Comparison of ENCODE assay signal across 26 cellular contexts in genomic region chr9:72667181-72667580, GRCh38.
"Had no signal": no experiment of that assay in that cellular context is flagged by ENCODE, and none has a peak within 500 bp of the region (broad histone marks: within the 10 kb centered on the region; RNA-seq: fewer than 3 reads in every experiment).

No MANE protein-coding gene starts in this region.

- H3K4me1 Mint-ChIP-seq: activated CD4-positive, alpha-beta T cell treated with anti-CD3 and anti-CD28 coated beads, Interleukin-2, amount 10 ng/mL, durations not matched to agents 24 days and 14 days; activated naive CD4-positive, alpha-beta T cell treated with anti-CD3 and anti-CD28 coated beads, Interleukin-2, amount 50 U/mL, for 24 hours; activated naive CD8-positive, alpha-beta T cell treated with anti-CD3 and anti-CD28 coated beads, Interleukin-2, amount 10 ng/mL, durations not matched to agents 7 days and 5 days had no signal

- DNase-seq: activated CD4-positive, alpha-beta T cell treated with anti-CD3 and anti-CD28 coated beads, Interleukin-2, amount 10 ng/mL, durations not matched to agents 24 days and 14 days; activated CD4-positive, alpha-beta T cell treated with anti-CD3 and anti-CD28 coated beads, Interleukin-2, amount 50 U/mL, for 48 hours; activated CD8-positive, alpha-beta T cell treated with anti-CD3 and anti-CD28 coated beads, Interleukin-2, amount 10 ng/mL, durations not matched to agents 7 days and 5 days; activated gamma-delta T cell; activated naive CD4-positive, alpha-beta T cell treated with Interleukin-2 at 50 U/mL for 16 hours; activated naive CD8-positive, alpha-beta T cell treated with anti-CD3 and anti-CD28 coated beads, Interleukin-2, amount 10 ng/mL, durations not matched to agents 7 days and 5 days; activated T-cell treated with anti-CD3 and anti-CD28 coated beads, Interleukin-2, amount 50 U/mL, for 24 hours; amygdala; Kasumi-1; MG63; NCI-H1048; NCI-H1105 treated with DMSO at 0.1 percent for 48 hours; NCI-H1436; NCI-H1694; NCI-H1930; NCI-H345; NCI-H510A; NCI-H526; NK-92 treated with Interleukin-12 subunit alpha and Interleukin-12 subunit beta, amount 100 ng/mL, for 24 hours; PC-3; Right ventricle myocardium superior had no signal

- H3K4me3 ChIP-seq: ascending aorta, MG63 had no signal

- H3K36me3 Mint-ChIP-seq: activated naive CD4-positive, alpha-beta T cell treated with anti-CD3 and anti-CD28 coated beads, Interleukin-2, amount 50 U/mL, for 24 hours; activated naive CD8-positive, alpha-beta T cell treated with anti-CD3 and anti-CD28 coated beads, Interleukin-2, amount 10 ng/mL, durations not matched to agents 7 days and 5 days had no signal

- H3K9me3 Mint-ChIP-seq: activated CD4-positive, alpha-beta T cell treated with anti-CD3 and anti-CD28 coated beads, Interleukin-2, amount 10 ng/mL, durations not matched to agents 24 days and 14 days; activated naive CD4-positive, alpha-beta T cell treated with anti-CD3 and anti-CD28 coated beads, Interleukin-2, amount 50 U/mL, for 24 hours; activated naive CD8-positive, alpha-beta T cell treated with anti-CD3 and anti-CD28 coated beads, Interleukin-2, amount 10 ng/mL, durations not matched to agents 7 days and 5 days; activated T-cell treated with anti-CD3 and anti-CD28 coated beads, Interleukin-2, amount 50 U/mL, for 24 hours; activated T-helper 2 cell treated with anti-CD3 and anti-CD28 coated beads, Interferon-gamma antibody, Interleukin-2, Interleukin-4, amounts not matched to agents 10 μg/mL and 5 μg/mL and 100 μg/mL, durations not matched to agents 14 hours and 24 hours and 36 hours; T-helper 1 cell treated with Interleukin-12 subunit alpha and Interleukin-12 subunit beta and Interleukin-4 antibody, amounts not matched to agents 30 μg/mL and 1 μg/mL, for 36 hours; T-helper 2 cell treated with Interferon-gamma antibody and Interleukin-4, amounts not matched to agents 5 μg/mL and 100 μg/mL, for 36 hours had no signal

- ATAC-seq: activated CD8-positive, alpha-beta T cell treated with anti-CD3 and anti-CD28 coated beads, Interleukin-2, amount 10 ng/mL, durations not matched to agents 7 days and 5 days; PC-3 had no signal

- H3K27ac Mint-ChIP-seq: activated CD4-positive, alpha-beta T cell treated with anti-CD3 and anti-CD28 coated beads, Interleukin-2, amount 10 ng/mL, durations not matched to agents 24 days and 14 days; activated CD8-positive, alpha-beta T cell treated with anti-CD3 and anti-CD28 coated beads, Interleukin-2, amount 10 ng/mL, durations not matched to agents 7 days and 5 days; activated naive CD4-positive, alpha-beta T cell treated with anti-CD3 and anti-CD28 coated beads, Interleukin-2, amount 50 U/mL, for 24 hours; activated naive CD8-positive, alpha-beta T cell treated with anti-CD3 and anti-CD28 coated beads, Interleukin-2, amount 10 ng/mL, durations not matched to agents 7 days and 5 days; activated T-cell treated with anti-CD3 and anti-CD28 coated beads, Interleukin-2, amount 50 U/mL, for 24 hours; activated T-helper 2 cell treated with anti-CD3 and anti-CD28 coated beads, Interferon-gamma antibody, Interleukin-2, Interleukin-4, amounts not matched to agents 10 μg/mL and 5 μg/mL and 100 μg/mL, durations not matched to agents 14 hours and 24 hours and 36 hours; T-helper 1 cell treated with Interleukin-12 subunit alpha and Interleukin-12 subunit beta and Interleukin-4 antibody, amounts not matched to agents 30 μg/mL and 1 μg/mL, for 36 hours; T-helper 2 cell treated with Interferon-gamma antibody and Interleukin-4, amounts not matched to agents 5 μg/mL and 100 μg/mL, for 36 hours had no signal

- H3K4me3 Mint-ChIP-seq: activated CD4-positive, alpha-beta T cell treated with anti-CD3 and anti-CD28 coated beads, Interleukin-2, amount 10 ng/mL, durations not matched to agents 24 days and 14 days; activated CD8-positive, alpha-beta T cell treated with anti-CD3 and anti-CD28 coated beads, Interleukin-2, amount 10 ng/mL, durations not matched to agents 7 days and 5 days; activated naive CD4-positive, alpha-beta T cell treated with anti-CD3 and anti-CD28 coated beads, Interleukin-2, amount 50 U/mL, for 24 hours; activated naive CD8-positive, alpha-beta T cell treated with anti-CD3 and anti-CD28 coated beads, Interleukin-2, amount 10 ng/mL, durations not matched to agents 7 days and 5 days; activated T-cell treated with anti-CD3 and anti-CD28 coated beads, Interleukin-2, amount 50 U/mL, for 24 hours; T-helper 1 cell treated with Interleukin-12 subunit alpha and Interleukin-12 subunit beta and Interleukin-4 antibody, amounts not matched to agents 30 μg/mL and 1 μg/mL, for 36 hours; T-helper 2 cell treated with Interferon-gamma antibody and Interleukin-4, amounts not matched to agents 5 μg/mL and 100 μg/mL, for 36 hours had no signal

- H3K27me3 Mint-ChIP-seq: activated naive CD8-positive, alpha-beta T cell treated with anti-CD3 and anti-CD28 coated beads, Interleukin-2, amount 10 ng/mL, durations not matched to agents 7 days and 5 days had no signal
